Comparison of ENCODE assay signal across 22 cellular contexts in genomic region chr1:234734412-234734835, GRCh38.
A peak's percentile ranks its signal among the peaks of the same experiment; 100 is the strongest.
DNase-seq lines count a peak whose midpoint lies in the region; ATAC-seq and TF ChIP-seq lines count a peak whose summit lies in the region.
"Had no signal": no experiment of that assay in that cellular context is flagged by ENCODE, and none has a peak within 500 bp of the region (broad histone marks: within the 10 kb centered on the region; RNA-seq: fewer than 3 reads in every experiment).

No MANE protein-coding gene starts in this region.

- TF ChIP-seq CTCF in gastrocnemius medialis (IDR thresholded peaks at IDR 0.05 in 4 of 5, conservative IDR thresholded peaks at IDR 0.05 in 1 of 5), result no peak

- intact Hi-C loops in gastrocnemius medialis (cut with DNase I; ENCODE audit: low total_unique reads), result no loop called here

- CTCF ChIA-PET in activated naive CD4-positive, alpha-beta T cell treated with anti-CD3 and anti-CD28 coated beads, Interleukin-2, amount 10 ng/mL, durations not matched to agents 7 days and 5 days (lab: Charles Lee), result interaction anchor here (1.3 kb wide), 1 partner anchor 10 kb away, joined by 3 read pairs; no protein-coding TSS in a partner anchor

- ATAC-seq in activated T-helper 17 cell treated with anti-CD3 and anti-CD28 coated beads, Interleukin-2, amount 50 U/mL, for 72 hours (replicated peaks), result no peak
- no peak for ATAC-seq in naive thymus-derived CD8-positive, alpha-beta T cell
- ATAC-seq in gastrocnemius medialis, result no peak
- ATAC-seq: activated CD8-positive, alpha-beta T cell treated with anti-CD3 and anti-CD28 coated beads for 36 hours; GM23338; pancreas; right cardiac atrium; T-cell had no signal

- H3K27ac ChIP-seq in temporal lobe (ENCODE audit: low read depth, low read length) (peak overlapping the region; percentile 78), gastrocnemius medialis (no peak overlapping the region)
- H3K27ac ChIP-seq: cardiac muscle cell, pancreas, Peyer's patch had no signal

- no peak for DNase-seq in activated naive CD4-positive, alpha-beta T cell treated with anti-CD3 and anti-CD28 coated beads, Interleukin-2, amount 10 ng/mL, durations not matched to agents 7 days and 5 days
- no peak for DNase-seq in activated naive CD4-positive, alpha-beta T cell (lab: John Stamatoyannopoulos, UW)
- no peak for DNase-seq in naive thymus-derived CD8-positive, alpha-beta T cell
- DNase-seq in gastrocnemius medialis (no peak), SW 1271 (lab: John Stamatoyannopoulos, UW) (no peak)
- DNase-seq: activated CD8-positive, alpha-beta T cell treated with anti-CD3 and anti-CD28 coated beads for 36 hours; CD4-positive, CD25-positive, alpha-beta regulatory T cell; DMS 273 treated with DMSO at 0.1 percent for 48 hours; MG63; NCI-H1417; NCI-H510A treated with DMSO at 0.1 percent for 48 hours; NK-92 treated with Interleukin-12 subunit alpha and Interleukin-12 subunit beta, amount 100 ng/mL, for 24 hours; Peyer's patch; right cardiac atrium; stimulated activated CD8-positive, alpha-beta memory T cell treated with anti-CD3 and anti-CD28 coated beads, Interleukin-4, amount 100 ng/mL, for 48 hours; T-cell had no signal

- in situ Hi-C loops in gastrocnemius medialis (cut with MboI; ENCODE audit: low sequenced_read_pairs in 4 of 4), result loop anchor here in 3 of 4 donors (25.0 kb wide), 5 partner anchors 103 to 353 kb away; partner anchors contain the start of gene TARBP1 (in 1 of the 3)

- H3K36me3 ChIP-seq in gastrocnemius medialis, result no peaks in the 10 kb centered on the region
- H3K36me3 ChIP-seq: cardiac muscle cell, MG63, pancreas, Peyer's patch had no signal

- peaks cover 0 to 9% of the 10 kb centered on the region in 2 donors for H3K4me1 ChIP-seq in gastrocnemius medialis
- H3K4me1 ChIP-seq: pancreas had no signal

- POLR2A ChIA-PET in naive thymus-derived CD8-positive, alpha-beta T cell (lab: Charles Lee), result interaction anchor here (1.8 kb wide), 1 partner anchor 10 kb away, joined by 8 read pairs; no protein-coding TSS in a partner anchor

- peaks cover 43% of the 10 kb centered on the region for H3K4me1 Mint-ChIP-seq in activated naive CD4-positive, alpha-beta T cell treated with anti-CD3 and anti-CD28 coated beads, Interleukin-2, amount 10 ng/mL, durations not matched to agents 7 days and 5 days
- peaks cover 33% of the 10 kb centered on the region for H3K4me1 Mint-ChIP-seq in activated T-helper 17 cell treated with anti-CD3 and anti-CD28 coated beads, Interleukin-2, amount 50 U/mL, for 72 hours
- H3K4me1 Mint-ChIP-seq in naive thymus-derived CD8-positive, alpha-beta T cell, result peaks cover 28 to 41% (median 34%) of the 10 kb centered on the region in 4 donors

- H3K27ac Mint-ChIP-seq in activated naive CD4-positive, alpha-beta T cell treated with anti-CD3 and anti-CD28 coated beads, Interleukin-2, amount 10 ng/mL, durations not matched to agents 7 days and 5 days, result peak overlapping the region; percentile 68
- H3K27ac Mint-ChIP-seq in activated T-helper 17 cell treated with anti-CD3 and anti-CD28 coated beads, Interleukin-2, amount 50 U/mL, for 72 hours, result peak overlapping the region; percentile 63
- H3K27ac Mint-ChIP-seq in naive thymus-derived CD8-positive, alpha-beta T cell, result peak overlapping the region in 6 of 10 donors; percentile 44 to 73 (median 60)
- H3K27ac Mint-ChIP-seq: activated CD8-positive, alpha-beta T cell treated with anti-CD3 and anti-CD28 coated beads for 36 hours; GM23338; memory B cell had no signal

- no peaks in the 10 kb centered on the region for H3K36me3 Mint-ChIP-seq in activated naive CD4-positive, alpha-beta T cell treated with anti-CD3 and anti-CD28 coated beads, Interleukin-2, amount 10 ng/mL, durations not matched to agents 7 days and 5 days
- no peaks in the 10 kb centered on the region for H3K36me3 Mint-ChIP-seq in activated T-helper 17 cell treated with anti-CD3 and anti-CD28 coated beads, Interleukin-2, amount 50 U/mL, for 72 hours (ENCODE audit: low read depth)
- H3K36me3 Mint-ChIP-seq in naive thymus-derived CD8-positive, alpha-beta T cell, result no peaks in the 10 kb centered on the region
- H3K36me3 Mint-ChIP-seq: CD4-positive, CD25-positive, alpha-beta regulatory T cell; memory B cell; T-cell had no signal

- no peak for TF ChIP-seq POLR2A in gastrocnemius medialis (IDR thresholded peaks at IDR 0.05)

- H3K9me3 Mint-ChIP-seq in activated naive CD4-positive, alpha-beta T cell treated with anti-CD3 and anti-CD28 coated beads, Interleukin-2, amount 10 ng/mL, durations not matched to agents 7 days and 5 days, result no peaks in the 10 kb centered on the region
- no peaks in the 10 kb centered on the region for H3K9me3 Mint-ChIP-seq in activated T-helper 17 cell treated with anti-CD3 and anti-CD28 coated beads, Interleukin-2, amount 50 U/mL, for 72 hours
- no peaks in the 10 kb centered on the region for H3K9me3 Mint-ChIP-seq in naive thymus-derived CD8-positive, alpha-beta T cell
- H3K9me3 Mint-ChIP-seq: activated CD8-positive, alpha-beta T cell treated with anti-CD3 and anti-CD28 coated beads for 36 hours; CD4-positive, CD25-positive, alpha-beta regulatory T cell; GM23338; memory B cell; T-cell had no signal

- H3K27me3 ChIP-seq in gastrocnemius medialis, result no peaks in the 10 kb centered on the region
- H3K27me3 ChIP-seq: cardiac muscle cell, MG63, pancreas, Peyer's patch had no signal

- no peak overlapping the region for H3K4me3 ChIP-seq in gastrocnemius medialis
- H3K4me3 ChIP-seq: cardiac muscle cell, GM23338, MG63, pancreas, Peyer's patch had no signal

- H3K9me3 ChIP-seq in gastrocnemius medialis, result no peaks in the 10 kb centered on the region
- H3K9me3 ChIP-seq: MG63, pancreas, Peyer's patch had no signal

- H3K27me3 Mint-ChIP-seq in activated naive CD4-positive, alpha-beta T cell treated with anti-CD3 and anti-CD28 coated beads, Interleukin-2, amount 10 ng/mL, durations not matched to agents 7 days and 5 days, result no peaks in the 10 kb centered on the region
- H3K27me3 Mint-ChIP-seq in activated T-helper 17 cell treated with anti-CD3 and anti-CD28 coated beads, Interleukin-2, amount 50 U/mL, for 72 hours, result no peaks in the 10 kb centered on the region
- H3K27me3 Mint-ChIP-seq in naive thymus-derived CD8-positive, alpha-beta T cell, result no peaks in the 10 kb centered on the region
- H3K27me3 Mint-ChIP-seq: activated CD8-positive, alpha-beta T cell treated with anti-CD3 and anti-CD28 coated beads for 36 hours; CD4-positive, CD25-positive, alpha-beta regulatory T cell; memory B cell; T-cell had no signal

- H3K4me3 Mint-ChIP-seq in activated naive CD4-positive, alpha-beta T cell treated with anti-CD3 and anti-CD28 coated beads, Interleukin-2, amount 10 ng/mL, durations not matched to agents 7 days and 5 days, result no peak overlapping the region
- H3K4me3 Mint-ChIP-seq in activated T-helper 17 cell treated with anti-CD3 and anti-CD28 coated beads, Interleukin-2, amount 50 U/mL, for 72 hours, result no peak overlapping the region
- H3K4me3 Mint-ChIP-seq in naive thymus-derived CD8-positive, alpha-beta T cell, result no peak overlapping the region
- H3K4me3 Mint-ChIP-seq: activated CD8-positive, alpha-beta T cell treated with anti-CD3 and anti-CD28 coated beads for 36 hours; CD4-positive, CD25-positive, alpha-beta regulatory T cell; GM23338; memory B cell; T-cell had no signal
